Comparison of ENCODE assay signal across 8 cellular contexts in the genomic region with DNA sequence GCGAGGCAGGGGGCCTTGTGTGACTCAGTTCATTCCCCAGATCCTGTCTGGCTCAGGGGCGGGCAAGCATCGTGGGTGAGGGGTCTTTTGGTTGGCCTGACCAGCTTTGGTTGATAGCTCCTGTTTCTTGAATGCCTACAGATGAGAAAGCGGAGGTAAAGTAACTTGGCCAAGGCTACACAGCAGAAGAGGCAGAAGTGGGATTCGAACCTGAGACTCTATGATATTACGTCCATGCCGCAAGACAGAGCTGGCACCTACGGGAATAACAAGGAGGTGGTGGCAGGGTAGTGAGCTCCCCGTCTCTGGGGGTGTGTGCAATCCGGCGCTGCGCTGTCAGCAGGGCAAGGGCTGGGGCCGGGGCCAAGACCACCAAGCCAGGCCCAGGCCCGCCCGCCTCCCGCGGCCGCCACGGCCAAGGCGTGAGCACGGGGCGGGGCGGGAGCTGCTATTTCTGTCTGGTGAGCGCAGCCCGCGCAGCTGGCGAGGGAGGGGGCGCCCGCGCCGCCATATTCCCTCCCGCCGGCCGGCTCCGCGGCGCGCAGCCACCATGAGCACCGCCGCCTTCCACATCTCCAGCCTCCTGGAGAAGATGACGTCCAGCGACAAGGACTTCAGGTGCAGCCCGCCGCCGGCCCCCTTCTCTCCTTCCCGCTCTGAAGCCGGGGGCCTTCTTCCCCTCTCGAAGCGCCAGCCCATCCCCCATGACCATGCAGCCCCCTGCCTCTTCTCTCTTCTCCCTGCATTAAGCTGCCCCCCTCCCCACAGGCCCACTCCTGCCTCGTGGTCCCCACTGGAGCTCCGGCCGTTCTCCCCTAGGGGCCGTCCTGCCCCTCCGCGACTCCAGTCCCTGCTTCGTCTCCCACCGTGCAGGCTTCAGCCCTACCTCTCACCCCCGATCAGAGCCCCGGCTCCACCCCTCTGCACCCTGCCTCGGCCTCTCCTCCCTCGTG. TPM values are rescaled to one million over a fixed set of nuclear protein-coding genes. Genes with fewer than 3 reads are reported as not detected.
A peak's percentile ranks its signal among the peaks of the same experiment; 100 is the strongest.
DNase-seq lines count a peak whose midpoint lies in the region; ATAC-seq and TF ChIP-seq lines count a peak whose summit lies in the region.

A gene (plus strand): TSS at position 510 of the 953 bp plus-strand sequence. CDS start 41 bp downstream, at position 551.

- DNase-seq in NCI-H345 treated with DMSO at 0.1 percent for 48 hours (lab: John Stamatoyannopoulos, UW; ENCODE audit: unreplicated experiment) (peak; percentile 16), fibroblast of villous mesenchyme (ENCODE audit: low read depth) (peak; percentile 42), natural killer cell (peak; percentile 30), upper lobe of right lung (peak; percentile 73), 8988T (no peak), Calu3 (no peak)
- peak; percentile 12 for DNase-seq in activated effector memory CD4-positive, alpha-beta T cell treated with Interleukin-2 at 50 U/mL for 16 hours

- H3K27ac Mint-ChIP-seq in natural killer cell (peak within 1 kb of the TSS in 1 of 2 donors; percentile 76), Calu3 (ENCODE audit: unreplicated experiment) (no peak within 1 kb of the TSS)

- H3K4me1 ChIP-seq in upper lobe of right lung: peaks cover 5% of the 10 kb centered on the region

- CTCF ChIA-PET in Calu3 (lab: Charles Lee): interaction anchor here (0.6 kb wide), 1 partner anchor 139 kb away, joined by 6 read pairs; no protein-coding TSS in a partner anchor

- ATAC-seq in GM19351 (IDR thresholded peaks at IDR 0.05; ENCODE audit: unreplicated experiment) (peak; percentile 77), natural killer cell (peak; percentile 76 to 89 (median 88)), upper lobe of right lung (peak; percentile 84)

- H3K4me3 ChIP-seq in fibroblast of villous mesenchyme (ENCODE audit: low read depth, low read length): peak within 1 kb of the TSS; percentile 67
- peak within 1 kb of the TSS; percentile 64 for H3K4me3 ChIP-seq in upper lobe of right lung

- H3K4me1 Mint-ChIP-seq in natural killer cell (peaks cover 6 to 8% of the 10 kb centered on the region in 2 donors), Calu3 (ENCODE audit: low read depth, unreplicated experiment) (no peaks in the 10 kb centered on the region)

- H3K36me3 Mint-ChIP-seq in natural killer cell (no peaks in the 10 kb centered on the region), Calu3 (ENCODE audit: insufficient read depth, unreplicated experiment) (no peaks in the 10 kb centered on the region)

- H3K27me3 ChIP-seq in upper lobe of right lung: no peaks in the 10 kb centered on the region

- TF ChIP-seq CTCF in fibroblast of villous mesenchyme (IDR thresholded peaks at IDR 0.05; ENCODE audit: insufficient read depth, low read depth, low read length) (no peak), natural killer cell (IDR thresholded peaks at IDR 0.05) (no peak), upper lobe of right lung (IDR thresholded peaks at IDR 0.05) (no peak), Calu3 (IDR thresholded peaks at IDR 0.05; ENCODE audit: unreplicated experiment) (no peak)

- no peaks in the 10 kb centered on the region for H3K9me3 ChIP-seq in upper lobe of right lung

- no TSS peak for BruUV-seq in Calu3 (replicated peaks; lab: Mats Ljungman, UMichigan)

- no peaks in the 10 kb centered on the region for H3K36me3 ChIP-seq in upper lobe of right lung

- H3K9me3 Mint-ChIP-seq in natural killer cell (no peaks in the 10 kb centered on the region), Calu3 (ENCODE audit: low read depth, unreplicated experiment) (no peaks in the 10 kb centered on the region)

- H3K4me3 Mint-ChIP-seq in natural killer cell (peak within 1 kb of the TSS; percentile 90), Calu3 (ENCODE audit: low read depth, unreplicated experiment) (no peak within 1 kb of the TSS)

- peak within 1 kb of the TSS; percentile 61 for H3K27ac ChIP-seq in upper lobe of right lung

- H3K27me3 Mint-ChIP-seq in natural killer cell (ENCODE audit: low read depth in 2 of 2) (peaks cover 13 to 25% of the 10 kb centered on the region in 2 donors), Calu3 (ENCODE audit: unreplicated experiment) (peaks cover 40% of the 10 kb centered on the region)

- intact Hi-C loops in natural killer cell (cut with micrococcal nuclease) (no loop called here), upper lobe of right lung (cut with DNase I) (no loop called here), Calu3 (cut with micrococcal nuclease; ENCODE audit: unreplicated experiment) (no loop called here)

RNA-seq across cellular contexts. Expression of the gene that starts here (rescaled TPM):
- 4.7 and 6.1 TPM in 2 replicates for total RNA-seq in fibroblast of villous mesenchyme
- total RNA-seq in natural killer cell: 1 to 10 TPM in 2 of 3 donors, under 1 TPM in 1; 0.52 to 1.3 (median 1.2) TPM
- total RNA-seq in upper lobe of right lung: 7.8 TPM
- not detected in 2 replicates for total RNA-seq in Calu3 (2022)

Comparison
In these comparisons a context has a peak if more than half of its experiments do, and no peak if none do; other contexts are left out.
1. DNase-seq: peak in NCI-H345 treated with DMSO at 0.1 percent for 48 hours (single experiment), activated effector memory CD4-positive, alpha-beta T cell treated with Interleukin-2 at 50 U/mL for 16 hours (single experiment), fibroblast of villous mesenchyme (single experiment), natural killer cell (single experiment) and upper lobe of right lung (single experiment); none in 8988T (single experiment) and Calu3 (single experiment).
2. Peak in every context shown above with its lines, with median percentiles within 50 percentile points of each other: ATAC-seq.